ENCODE assay signal across 18 cellular contexts in genomic region chr14:40280652-40281051, GRCh38.
DNase-seq lines count a peak whose midpoint lies in the region; FAIRE-seq and TF ChIP-seq lines count a peak whose summit lies in the region.
"Had no signal": no experiment of that assay in that cellular context is flagged by ENCODE, and none has a peak within 500 bp of the region (broad histone marks: within the 10 kb centered on the region; RNA-seq: fewer than 3 reads in every experiment).

No MANE protein-coding gene starts in this region.

- WGBS in H1 (ENCODE audit: extremely low coverage in 1 of 2, insufficient coverage in 1 of 2, insufficient read length in 1 of 2, insufficient replicate concordance in 2 of 2, low coverage in 1 of 2, low lambda C conversion rate in 2 of 2, missing lambda C conversion rate in 1 of 2), 2 experiments, result 86% methylated on average over 4 of the region's 4 CpGs; no CpG with 5 or more reads in 1 of the 2 experiments

- no peak overlapping the region for H2BK120ac ChIP-seq in H1 (replicated peaks; ENCODE audit: low read depth, low read length)

- H3K4me3 ChIP-seq in OCI-LY7 (ENCODE audit: low read depth, low read length, poor library complexity, severe bottlenecking) (no peak overlapping the region), H1 (ENCODE audit: extremely low read depth in 1 of 4, insufficient read depth in 2 of 4, low read depth in 3 of 4, low read length in 4 of 4) (no peak overlapping the region), Peyer's patch (no peak overlapping the region)
- H3K4me3 ChIP-seq: A549, BLaER1 had no signal

- no peak overlapping the region; the same call in 1 of the 2 replicates for H3K4me2 ChIP-seq in OCI-LY7 (ENCODE audit: low read length)
- no peak overlapping the region for H3K4me2 ChIP-seq in H1 (ENCODE audit: insufficient read depth in 1 of 2, low read depth in 2 of 2, low read length in 2 of 2)
- H3K4me2 ChIP-seq: A549, BLaER1 had no signal

- H3K23me2 ChIP-seq in H1 (ENCODE audit: low read depth, low read length), result no peaks in the 10 kb centered on the region

- H2BK20ac ChIP-seq in H1 (ENCODE audit: low read length), result no peak overlapping the region

- H2BK5ac ChIP-seq in H1 (ENCODE audit: low read depth, low read length), result no peak overlapping the region

- no peak overlapping the region for H3K18ac ChIP-seq in H1 (ENCODE audit: extremely low read depth, low read length)

- H3K27me3 ChIP-seq in H1 (replicated peaks in 1 of 4; ENCODE audit: control insufficient read depth in 3 of 4, extremely low read depth in 1 of 4, insufficient read depth in 3 of 4, low read length in 3 of 4) (no peaks in the 10 kb centered on the region), Peyer's patch (no peaks in the 10 kb centered on the region)
- H3K27me3 ChIP-seq: BLaER1 had no signal

- no peaks in the 10 kb centered on the region for H3K9me3 ChIP-seq in OCI-LY7 (ENCODE audit: low read length)
- H3K9me3 ChIP-seq in H1 (ENCODE audit: insufficient read depth in 2 of 2, low read depth in 1 of 2, low read length in 1 of 2), result 0 out of 4 replicates have a peak, but pooled peaks cover 0 to 4% of the 10 kb centered on the region in 2 experiments
- no peaks in the 10 kb centered on the region for H3K9me3 ChIP-seq in Peyer's patch
- H3K9me3 ChIP-seq: BLaER1 had no signal

- no peak overlapping the region for H3K27ac ChIP-seq in C4-2B
- H3K27ac ChIP-seq in OCI-LY7 (ENCODE audit: low read depth, low read length, poor library complexity, severe bottlenecking), result no peak overlapping the region
- no peak overlapping the region for H3K27ac ChIP-seq in H1 (ENCODE audit: low read depth, low read length)
- no peak overlapping the region for H3K27ac ChIP-seq in Peyer's patch
- H3K27ac ChIP-seq: A549, BLaER1 had no signal

- no peaks in the 10 kb centered on the region for H4K20me1 ChIP-seq in OCI-LY7 (ENCODE audit: insufficient read depth, low read length)
- H4K20me1 ChIP-seq in H1 (replicated peaks in 1 of 2; ENCODE audit: control insufficient read depth in 1 of 2, insufficient read depth in 2 of 2, low read length in 2 of 2), result no peaks in the 10 kb centered on the region
- H4K20me1 ChIP-seq: BLaER1 had no signal

- H2BK12ac ChIP-seq in H1 (ENCODE audit: low read depth, low read length), result no peak overlapping the region

- TF ChIP-seq CTCF in C4-2B (conservative IDR thresholded peaks at IDR 0.05), result peak; percentile 37
- peak; percentile 77 for TF ChIP-seq CTCF in OCI-LY7 (conservative IDR thresholded peaks at IDR 0.05; ENCODE audit: low read length)
- peak in 1 of 3 experiments; percentile 11; a peak in 2 of 4 replicates for TF ChIP-seq CTCF in H1 (IDR thresholded peaks at IDR 0.05; ENCODE audit: control extremely low read depth in 1 of 3, insufficient read depth in 1 of 3, low read depth in 1 of 3, low read length in 3 of 3)
- TF ChIP-seq CTCF in Peyer's patch (IDR thresholded peaks at IDR 0.05), result no peak

- CTCF ChIA-PET in OCI-LY7 (lab: Charles Lee; ENCODE audit: unreplicated experiment), result no interaction called here
- CTCF ChIA-PET in H1 (lab: Charles Lee; ENCODE audit: partially characterized antibody), result interaction anchor here (0.7 kb wide), 1 partner anchor 666 kb away, joined by 3 read pairs; no protein-coding TSS in a partner anchor

- in situ Hi-C loops in KBM-7 (cut with MboI; ENCODE audit: low pct_unique_long_range_greater_than_20kb, low sequenced_read_pairs), result no loop called here

- H3K4me1 ChIP-seq in OCI-LY7 (ENCODE audit: insufficient read depth, low read length, poor library complexity, severe bottlenecking) (no peaks in the 10 kb centered on the region), H1 (replicated peaks in 1 of 4; ENCODE audit: control insufficient read depth in 3 of 4, insufficient read depth in 4 of 4, low read length in 3 of 4) (no peaks in the 10 kb centered on the region), Peyer's patch (no peaks in the 10 kb centered on the region)
- H3K4me1 ChIP-seq: A549, BLaER1 had no signal

- intact Hi-C loops in OCI-LY7 (cut with micrococcal nuclease; ENCODE audit: unreplicated experiment), result no loop called here

- BruUV-seq in OCI-LY7 (replicated peaks; lab: Mats Ljungman, UMichigan), result no TSS peak

- TF ChIP-seq RAD21 in H1 (IDR thresholded peaks at IDR 0.05 in 1 of 2, conservative IDR thresholded peaks at IDR 0.05 in 1 of 2; ENCODE audit: low read depth in 2 of 2, low read length in 2 of 2), result peak; percentile 37 to 49

- H3K79me1 ChIP-seq in H1 (ENCODE audit: low read depth, low read length), result no peaks in the 10 kb centered on the region

- no peak overlapping the region for H2BK15ac ChIP-seq in H1 (ENCODE audit: low read length)

- no peak for FAIRE-seq in H1 (lab: Jason Lieb, UNC)
- FAIRE-seq: A549 had no signal

- TF ChIP-seq EP300 in H1 (IDR thresholded peaks at IDR 0.05; ENCODE audit: borderline replicate concordance in 1 of 2, low read depth in 2 of 2, low read length in 2 of 2), result no peak

- POLR2A ChIA-PET in OCI-LY7 (lab: Charles Lee) (no interaction called here), H1 (lab: Charles Lee; ENCODE audit: partially characterized antibody) (no interaction called here)

- no peaks in the 10 kb centered on the region for H3K9me2 ChIP-seq in OCI-LY7 (ENCODE audit: insufficient read depth, low read length)

- no peak overlapping the region for H3K4ac ChIP-seq in H1 (replicated peaks; ENCODE audit: insufficient read length, low read depth, low read length)

- H3K79me2 ChIP-seq in OCI-LY7 (ENCODE audit: insufficient read depth, low read depth, low read length) (no peaks in the 10 kb centered on the region), H1 (ENCODE audit: control insufficient read depth in 1 of 2, insufficient read depth in 2 of 2, low read length in 2 of 2) (no peaks in the 10 kb centered on the region)

- no peak overlapping the region for H3K14ac ChIP-seq in H1 (ENCODE audit: insufficient read length)

- H3K36me3 ChIP-seq in OCI-LY7 (ENCODE audit: insufficient read depth, low read length) (no peaks in the 10 kb centered on the region), H1 (ENCODE audit: control insufficient read depth in 2 of 4, insufficient read depth in 4 of 4, low read length in 3 of 4) (peaks cover 0 to 3% (median 0%) of the 10 kb centered on the region in 4 experiments; a peak in 1 of 8 replicates), Peyer's patch (no peaks in the 10 kb centered on the region)
- H3K36me3 ChIP-seq: BLaER1 had no signal

- H3K23ac ChIP-seq in H1 (ENCODE audit: insufficient read length), result no peak overlapping the region

- TF ChIP-seq POLR2A in H1 (IDR thresholded peaks at IDR 0.05; ENCODE audit: control extremely low read depth in 1 of 2, low read depth in 2 of 2, low read length in 2 of 2) (no peak), Peyer's patch (IDR thresholded peaks at IDR 0.05) (no peak)

- H2AFZ ChIP-seq in OCI-LY7 (ENCODE audit: low read length) (peak overlapping the region; percentile 86), H1 (ENCODE audit: low read length) (no peak overlapping the region)

- no peak overlapping the region for H4K8ac ChIP-seq in H1 (ENCODE audit: extremely low read depth, insufficient read depth, low read length)

- DNase-seq in KBM-7 (peak; percentile 3), OCI-LY7 (ENCODE audit: low spot score) (peak; percentile 55), H1 (ENCODE audit: low read depth in 1 of 2, low spot score in 2 of 2) (no peak), activated T-cell treated with anti-CD3 and anti-CD28 coated beads for 4 hours (no peak), HuH-7.5 (ENCODE audit: low spot score) (no peak), Peyer's patch (no peak)
- DNase-seq: CD8-positive, alpha-beta T cell; H9; NCI-H1048; NCI-H1436 treated with DMSO at 0.1 percent for 48 hours; NCI-H2029 treated with DMSO at 0.1 percent for 48 hours; NCI-H2171 treated with DMSO at 0.1 percent for 48 hours; NCI-H526 treated with DMSO at 0.1 percent for 48 hours; RPMI8226; SHP77 treated with DMSO at 0.1 percent for 48 hours had no signal

- H3K9ac ChIP-seq in H1 (replicated peaks in 1 of 4; ENCODE audit: extremely low read depth in 1 of 4, low read depth in 3 of 4, low read length in 3 of 4), result no peak overlapping the region
- H3K9ac ChIP-seq: BLaER1 had no signal

- H4K5ac ChIP-seq in H1 (ENCODE audit: insufficient read length, low read depth, low read length), result no peak overlapping the region

- no peak overlapping the region for H4K91ac ChIP-seq in H1 (replicated peaks; ENCODE audit: insufficient read length, low read length)

- no peak overlapping the region for H3K56ac ChIP-seq in H1 (replicated peaks; ENCODE audit: insufficient read length, low read depth, low read length)

- no peak overlapping the region for H2AK5ac ChIP-seq in H1 (ENCODE audit: low read depth, low read length)

TF ChIP-seq in H1, 55 proteins besides CTCF, POLR2A, EP300 and RAD21 (continues in another document):
- TF ChIP-seq JUND (IDR thresholded peaks at IDR 0.05; ENCODE audit: low read length) (no peak), SP1 (IDR thresholded peaks at IDR 0.05; ENCODE audit: low read depth, low read length) (no peak), RFX5 (IDR thresholded peaks at IDR 0.05; ENCODE audit: borderline replicate concordance, low read depth, low read length) (no peak), FOSL1 (IDR thresholded peaks at IDR 0.05; ENCODE audit: insufficient read depth, low read depth, low read length) (no peak), ATF3 (IDR thresholded peaks at IDR 0.05; ENCODE audit: insufficient read depth, low read depth, low read length) (no peak)

Comparison
In these comparisons a context has a peak if more than half of its experiments do, and no peak if none do; other contexts are left out.
1. CTCF ChIP-seq: peak in C4-2B (single experiment) and OCI-LY7 (single experiment); none in Peyer's patch (0 of 6).
2. DNase-seq: peak in KBM-7 (single experiment) and OCI-LY7 (single experiment); none in H1 (0 of 2), activated T-cell treated with anti-CD3 and anti-CD28 coated beads for 4 hours (single experiment), HuH-7.5 (single experiment) and Peyer's patch (0 of 3).